In genomic region chr10:71701733-71702132, GRCh38 we compare ENCODE assay signal across 24 cellular contexts. TPM values are rescaled to one million over a fixed set of nuclear protein-coding genes. Genes with fewer than 3 reads are reported as not detected.
"Had no signal": no experiment of that assay in that cellular context is flagged by ENCODE, and none has a peak within 500 bp of the region (broad histone marks: within the 10 kb centered on the region; RNA-seq: fewer than 3 reads in every experiment).

No MANE protein-coding gene starts in this region.

- H3K36me3 ChIP-seq: SJSA1 had no signal

- ATAC-seq: HepG2 had no signal

- H3K27ac ChIP-seq: KMS-11, SJSA1, SK-N-MC had no signal

- H3K4me3 ChIP-seq: SJSA1, SK-N-MC had no signal

- H3K4me1 ChIP-seq: SJSA1 had no signal

- DNase-seq: IMR-90, Kasumi-1, MM.1S, NCI-H1092 treated with DMSO at 0.1 percent for 48 hours, NCI-H1436, NCI-H187, NCI-H2029, NCI-H2081 treated with DMSO at 0.1 percent for 48 hours, NCI-H2171, NCI-H226, NCI-H446, NCI-H510A, NCI-H524 treated with DMSO at 0.1 percent for 48 hours, NCI-H69, NCI-H774, Right ventricle myocardium superior, RPMI8226, SIG-M5 had no signal

- H3K9me3 ChIP-seq: SJSA1 had no signal

RNA-seq across cellular contexts. Expression of gene C10orf105, which starts 17.8 kb away (rescaled TPM):
- total RNA-seq: HepG2, HT1080, M059J, SJSA1 had no signal
- polyA plus RNA-seq: HepG2, IMR-90 had no signal
